In the genomic region with DNA sequence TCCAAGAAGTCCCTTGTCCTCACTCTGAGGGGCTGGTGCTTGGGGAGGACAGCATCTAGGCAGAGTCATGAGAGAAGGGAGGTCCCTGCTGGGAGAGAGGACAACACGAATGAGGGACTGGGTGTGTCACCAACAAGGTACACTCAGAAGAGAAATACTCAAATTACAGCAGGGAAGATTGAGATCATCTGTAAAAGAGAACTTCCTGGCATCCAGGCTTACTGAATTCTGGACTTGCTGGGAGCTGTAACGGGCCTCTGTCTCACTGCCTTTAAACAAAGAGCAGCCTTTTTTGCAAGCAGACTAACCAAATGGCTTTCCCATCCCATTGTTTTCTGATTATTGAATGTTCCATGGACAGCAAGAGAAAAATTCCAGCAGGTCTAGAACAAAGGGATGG, we compare ENCODE assay signal across 1 cellular context.
TF ChIP-seq lines count a peak whose summit lies in the region.

No MANE protein-coding gene starts in this region.

TF ChIP-seq in HEK293, 187 proteins besides CTCF, POLR2A, EP300 and RAD21 (continued from another document):
- TF ChIP-seq, protein P1, sequence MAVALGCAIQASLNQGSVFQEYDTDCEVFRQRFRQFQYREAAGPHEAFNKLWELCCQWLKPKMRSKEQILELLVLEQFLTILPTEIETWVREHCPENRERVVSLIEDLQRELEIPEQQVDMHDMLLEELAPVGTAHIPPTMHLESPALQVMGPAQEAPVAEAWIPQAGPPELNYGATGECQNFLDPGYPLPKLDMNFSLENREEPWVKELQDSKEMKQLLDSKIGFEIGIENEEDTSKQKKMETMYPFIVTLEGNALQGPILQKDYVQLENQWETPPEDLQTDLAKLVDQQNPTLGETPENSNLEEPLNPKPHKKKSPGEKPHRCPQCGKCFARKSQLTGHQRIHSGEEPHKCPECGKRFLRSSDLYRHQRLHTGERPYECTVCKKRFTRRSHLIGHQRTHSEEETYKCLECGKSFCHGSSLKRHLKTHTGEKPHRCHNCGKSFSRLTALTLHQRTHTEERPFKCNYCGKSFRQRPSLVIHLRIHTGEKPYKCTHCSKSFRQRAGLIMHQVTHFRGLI (tag by site-specific recombination; IDR thresholded peaks at IDR 0.05) = no peak
- no peak for TF ChIP-seq ZNF544 (tag by site-specific recombination; IDR thresholded peaks at IDR 0.05)
- peak; percentile 41; the same call in 1 of the 2 replicates for TF ChIP-seq WT1 (tag by site-specific recombination; IDR thresholded peaks at IDR 0.05)
- no peak for TF ChIP-seq ZNF48 (tag by site-specific recombination; IDR thresholded peaks at IDR 0.05)
- TF ChIP-seq, protein P2, sequence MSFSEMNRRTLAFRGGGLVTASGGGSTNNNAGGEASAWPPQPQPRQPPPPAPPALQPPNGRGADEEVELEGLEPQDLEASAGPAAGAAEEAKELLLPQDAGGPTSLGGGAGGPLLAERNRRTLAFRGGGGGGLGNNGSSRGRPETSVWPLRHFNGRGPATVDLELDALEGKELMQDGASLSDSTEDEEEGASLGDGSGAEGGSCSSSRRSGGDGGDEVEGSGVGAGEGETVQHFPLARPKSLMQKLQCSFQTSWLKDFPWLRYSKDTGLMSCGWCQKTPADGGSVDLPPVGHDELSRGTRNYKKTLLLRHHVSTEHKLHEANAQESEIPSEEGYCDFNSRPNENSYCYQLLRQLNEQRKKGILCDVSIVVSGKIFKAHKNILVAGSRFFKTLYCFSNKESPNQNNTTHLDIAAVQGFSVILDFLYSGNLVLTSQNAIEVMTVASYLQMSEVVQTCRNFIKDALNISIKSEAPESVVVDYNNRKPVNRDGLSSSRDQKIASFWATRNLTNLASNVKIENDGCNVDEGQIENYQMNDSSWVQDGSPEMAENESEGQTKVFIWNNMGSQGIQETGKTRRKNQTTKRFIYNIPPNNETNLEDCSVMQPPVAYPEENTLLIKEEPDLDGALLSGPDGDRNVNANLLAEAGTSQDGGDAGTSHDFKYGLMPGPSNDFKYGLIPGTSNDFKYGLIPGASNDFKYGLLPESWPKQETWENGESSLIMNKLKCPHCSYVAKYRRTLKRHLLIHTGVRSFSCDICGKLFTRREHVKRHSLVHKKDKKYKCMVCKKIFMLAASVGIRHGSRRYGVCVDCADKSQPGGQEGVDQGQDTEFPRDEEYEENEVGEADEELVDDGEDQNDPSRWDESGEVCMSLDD (tag by site-specific recombination; IDR thresholded peaks at IDR 0.05) = no peak
- TF ChIP-seq ZNF221 (tag by site-specific recombination; IDR thresholded peaks at IDR 0.05; ENCODE audit: borderline replicate concordance) = no peak
- TF ChIP-seq, protein P3, sequence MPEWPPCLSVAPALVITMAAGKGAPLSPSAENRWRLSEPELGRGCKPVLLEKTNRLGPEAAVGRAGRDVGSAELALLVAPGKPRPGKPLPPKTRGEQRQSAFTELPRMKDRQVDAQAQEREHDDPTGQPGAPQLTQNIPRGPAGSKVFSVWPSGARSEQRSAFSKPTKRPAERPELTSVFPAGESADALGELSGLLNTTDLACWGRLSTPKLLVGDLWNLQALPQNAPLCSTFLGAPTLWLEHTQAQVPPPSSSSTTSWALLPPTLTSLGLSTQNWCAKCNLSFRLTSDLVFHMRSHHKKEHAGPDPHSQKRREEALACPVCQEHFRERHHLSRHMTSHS (tag by site-specific recombination; IDR thresholded peaks at IDR 0.05) = no peak
- TF ChIP-seq ZNF335 (tag by site-specific recombination; conservative IDR thresholded peaks at IDR 0.05) = peak; percentile 55; the same call in 1 of the 2 replicates
- no peak for TF ChIP-seq IKZF3 (tag by site-specific recombination; IDR thresholded peaks at IDR 0.05)
- no peak for TF ChIP-seq KLF7 (tag by site-specific recombination; IDR thresholded peaks at IDR 0.05; ENCODE audit: borderline replicate concordance)
- TF ChIP-seq ZNF658 (tag by site-specific recombination; IDR thresholded peaks at IDR 0.05) = no peak
